Comparison of ENCODE assay signal across 13 cellular contexts in the genomic region with DNA sequence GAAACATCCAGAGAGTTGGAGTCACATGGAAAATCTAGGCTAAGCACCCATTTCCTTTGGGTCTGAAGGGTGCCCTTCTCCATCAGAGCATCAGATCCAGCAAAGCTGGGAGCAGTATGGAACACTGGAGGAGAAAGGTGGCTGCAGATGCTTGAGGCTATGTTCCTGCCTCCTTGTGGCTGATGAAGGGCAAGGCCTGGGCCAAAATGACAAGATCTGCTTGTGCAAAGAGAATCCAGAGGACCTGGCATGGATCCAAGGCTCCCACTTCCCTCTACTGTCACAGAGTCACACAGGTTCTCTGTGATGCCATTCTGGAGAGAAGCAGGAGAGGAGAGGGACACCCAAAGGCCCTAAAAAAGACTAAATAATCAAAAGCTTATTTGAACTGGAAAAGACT. TPM values are rescaled to one million over a fixed set of nuclear protein-coding genes. Genes with fewer than 3 reads are reported as not detected.
A peak's percentile ranks its signal among the peaks of the same experiment; 100 is the strongest.
DNase-seq lines count a peak whose midpoint lies in the region; ATAC-seq, FAIRE-seq and TF ChIP-seq lines count a peak whose summit lies in the region.
"Had no signal": no experiment of that assay in that cellular context is flagged by ENCODE, and none has a peak within 500 bp of the region (broad histone marks: within the 10 kb centered on the region; RNA-seq: fewer than 3 reads in every experiment).

No MANE protein-coding gene starts in this region.

- peaks cover 44% of the 10 kb centered on the region for H3K36me3 Mint-ChIP-seq in natural killer cell treated with Interleukin-12 subunit alpha and Interleukin-12 subunit beta and Interleukin-15 and Interleukin-18, amount 100 ng/mL, for 72 hours
- no peaks in the 10 kb centered on the region for H3K36me3 Mint-ChIP-seq in stimulated activated effector memory CD8-positive, alpha-beta T cell treated with anti-CD3 and anti-CD28 coated beads, Interleukin-12 subunit alpha, Interleukin-12 subunit beta, amount 100 ng/mL, for 72 hours
- H3K36me3 Mint-ChIP-seq: stimulated activated memory B cell treated with anti-CD40 and anti-IgM and Interleukin-4, amounts not matched to agents 10 μg/mL and 1 μg/mL and 100 μg/mL, for 72 hours had no signal

- peak; percentile 11 for TF ChIP-seq CTCF in epithelial cell of esophagus (IDR thresholded peaks at IDR 0.05; ENCODE audit: insufficient read depth, low read depth, low read length, missing control alignments)

- FAIRE-seq in urothelium cell line (lab: Jason Lieb, UNC), result no peak
- FAIRE-seq: bronchial epithelial cell, D721Med had no signal

- H3K4me3 Mint-ChIP-seq in natural killer cell treated with Interleukin-12 subunit alpha and Interleukin-12 subunit beta and Interleukin-15 and Interleukin-18, amount 100 ng/mL, for 72 hours, result no peak overlapping the region
- no peak overlapping the region for H3K4me3 Mint-ChIP-seq in stimulated activated effector memory CD8-positive, alpha-beta T cell treated with anti-CD3 and anti-CD28 coated beads, Interleukin-12 subunit alpha, Interleukin-12 subunit beta, amount 100 ng/mL, for 72 hours
- H3K4me3 Mint-ChIP-seq: stimulated activated memory B cell treated with anti-CD40 and anti-IgM and Interleukin-4, amounts not matched to agents 10 μg/mL and 1 μg/mL and 100 μg/mL, for 72 hours had no signal

- DNase-seq in GF-D8 (lab: John Stamatoyannopoulos, UW), result peak; percentile 51
- DNase-seq in NOMO-1 (lab: John Stamatoyannopoulos, UW; ENCODE audit: unreplicated experiment in 2 of 2), result peak; percentile 46 to 47
- DNase-seq in epithelial cell of esophagus (ENCODE audit: low read depth), result no peak
- no peak for DNase-seq in natural killer cell treated with Interleukin-12 subunit alpha and Interleukin-12 subunit beta and Interleukin-15 and Interleukin-18, amount 100 ng/mL, for 72 hours (ENCODE audit: low spot score)
- DNase-seq in stimulated activated effector memory CD8-positive, alpha-beta T cell treated with anti-CD3 and anti-CD28 coated beads, Interleukin-12 subunit alpha, Interleukin-12 subunit beta, amount 100 ng/mL, for 72 hours (ENCODE audit: low spot score in 2 of 2), result no peak
- no peak for DNase-seq in urothelium cell line (ENCODE audit: low spot score)
- no peak for DNase-seq in NCI-H2196 (lab: John Stamatoyannopoulos, UW; ENCODE audit: unreplicated experiment)
- DNase-seq: NCI-H1092 treated with DMSO at 0.1 percent for 48 hours, SHP77 treated with DMSO at 0.1 percent for 48 hours had no signal

- H3K27ac Mint-ChIP-seq in natural killer cell treated with Interleukin-12 subunit alpha and Interleukin-12 subunit beta and Interleukin-15 and Interleukin-18, amount 100 ng/mL, for 72 hours, result peak overlapping the region; percentile 32 to 63
- no peak overlapping the region for H3K27ac Mint-ChIP-seq in stimulated activated effector memory CD8-positive, alpha-beta T cell treated with anti-CD3 and anti-CD28 coated beads, Interleukin-12 subunit alpha, Interleukin-12 subunit beta, amount 100 ng/mL, for 72 hours
- H3K27ac Mint-ChIP-seq: stimulated activated memory B cell treated with anti-CD40 and anti-IgM and Interleukin-4, amounts not matched to agents 10 μg/mL and 1 μg/mL and 100 μg/mL, for 72 hours had no signal

- ATAC-seq in natural killer cell treated with Interleukin-12 subunit alpha and Interleukin-12 subunit beta and Interleukin-15 and Interleukin-18, amount 100 ng/mL, for 72 hours, result peak in 1 of 2 donors; percentile 38
- no peak for ATAC-seq in stimulated activated effector memory CD8-positive, alpha-beta T cell treated with anti-CD3 and anti-CD28 coated beads, Interleukin-12 subunit alpha, Interleukin-12 subunit beta, amount 100 ng/mL, for 72 hours
- no peak for ATAC-seq in HG02970 (IDR thresholded peaks at IDR 0.05; ENCODE audit: low FRiP score, unreplicated experiment)
- ATAC-seq: stimulated activated memory B cell treated with anti-CD40 and anti-IgM and Interleukin-4, amounts not matched to agents 10 μg/mL and 1 μg/mL and 100 μg/mL, for 72 hours had no signal

- no peaks in the 10 kb centered on the region for H3K27me3 Mint-ChIP-seq in natural killer cell treated with Interleukin-12 subunit alpha and Interleukin-12 subunit beta and Interleukin-15 and Interleukin-18, amount 100 ng/mL, for 72 hours
- H3K27me3 Mint-ChIP-seq: stimulated activated memory B cell treated with anti-CD40 and anti-IgM and Interleukin-4, amounts not matched to agents 10 μg/mL and 1 μg/mL and 100 μg/mL, for 72 hours had no signal

- H3K9me3 Mint-ChIP-seq in natural killer cell treated with Interleukin-12 subunit alpha and Interleukin-12 subunit beta and Interleukin-15 and Interleukin-18, amount 100 ng/mL, for 72 hours, result peaks cover 9% of the 10 kb centered on the region
- peaks cover 10% of the 10 kb centered on the region for H3K9me3 Mint-ChIP-seq in stimulated activated effector memory CD8-positive, alpha-beta T cell treated with anti-CD3 and anti-CD28 coated beads, Interleukin-12 subunit alpha, Interleukin-12 subunit beta, amount 100 ng/mL, for 72 hours

- H3K4me3 ChIP-seq in epithelial cell of esophagus (ENCODE audit: low read length), result no peak overlapping the region

- peaks cover 43 to 49% of the 10 kb centered on the region in 2 donors for H3K4me1 Mint-ChIP-seq in natural killer cell treated with Interleukin-12 subunit alpha and Interleukin-12 subunit beta and Interleukin-15 and Interleukin-18, amount 100 ng/mL, for 72 hours (ENCODE audit: low read depth in 2 of 2)
- peaks cover 15% of the 10 kb centered on the region for H3K4me1 Mint-ChIP-seq in stimulated activated effector memory CD8-positive, alpha-beta T cell treated with anti-CD3 and anti-CD28 coated beads, Interleukin-12 subunit alpha, Interleukin-12 subunit beta, amount 100 ng/mL, for 72 hours
- H3K4me1 Mint-ChIP-seq: stimulated activated memory B cell treated with anti-CD40 and anti-IgM and Interleukin-4, amounts not matched to agents 10 μg/mL and 1 μg/mL and 100 μg/mL, for 72 hours had no signal

RNA-seq across cellular contexts. Expression of gene ATP8B4, which starts 9.2 kb away (rescaled TPM):
- total RNA-seq in natural killer cell treated with Interleukin-12 subunit alpha and Interleukin-12 subunit beta and Interleukin-15 and Interleukin-18, amount 100 ng/mL, for 72 hours, result 100 to 1,000 TPM; 273 to 296 TPM

RNA-seq across cellular contexts. Expression of gene SLC27A2, which starts 53.7 kb away (rescaled TPM):
- total RNA-seq in natural killer cell treated with Interleukin-12 subunit alpha and Interleukin-12 subunit beta and Interleukin-15 and Interleukin-18, amount 100 ng/mL, for 72 hours, result 10 to 100 TPM; 72.6 to 77.6 TPM

Comparison
In these comparisons a context has a peak if more than half of its experiments do, and no peak if none do; other contexts are left out.
1. DNase-seq: peak in GF-D8 (single experiment) and NOMO-1 (2 of 2); none in epithelial cell of esophagus (single experiment), natural killer cell treated with Interleukin-12 subunit alpha and Interleukin-12 subunit beta and Interleukin-15 and Interleukin-18, amount 100 ng/mL, for 72 hours (single experiment), stimulated activated effector memory CD8-positive, alpha-beta T cell treated with anti-CD3 and anti-CD28 coated beads, Interleukin-12 subunit alpha, Interleukin-12 subunit beta, amount 100 ng/mL, for 72 hours (0 of 2), urothelium cell line (single experiment) and NCI-H2196 (single experiment).